1 cellular context compared by ENCODE assay signal in genomic region chr5:59813761-59814562, GRCh38.
A peak's percentile ranks its signal among the peaks of the same experiment; 100 is the strongest.
TF ChIP-seq lines count a peak whose summit lies in the region.

No MANE protein-coding gene starts in this region.

TF ChIP-seq in K562, 482 proteins besides CTCF, POLR2A, EP300 and RAD21 (continued from another document):
- TF ChIP-seq, protein P1, sequence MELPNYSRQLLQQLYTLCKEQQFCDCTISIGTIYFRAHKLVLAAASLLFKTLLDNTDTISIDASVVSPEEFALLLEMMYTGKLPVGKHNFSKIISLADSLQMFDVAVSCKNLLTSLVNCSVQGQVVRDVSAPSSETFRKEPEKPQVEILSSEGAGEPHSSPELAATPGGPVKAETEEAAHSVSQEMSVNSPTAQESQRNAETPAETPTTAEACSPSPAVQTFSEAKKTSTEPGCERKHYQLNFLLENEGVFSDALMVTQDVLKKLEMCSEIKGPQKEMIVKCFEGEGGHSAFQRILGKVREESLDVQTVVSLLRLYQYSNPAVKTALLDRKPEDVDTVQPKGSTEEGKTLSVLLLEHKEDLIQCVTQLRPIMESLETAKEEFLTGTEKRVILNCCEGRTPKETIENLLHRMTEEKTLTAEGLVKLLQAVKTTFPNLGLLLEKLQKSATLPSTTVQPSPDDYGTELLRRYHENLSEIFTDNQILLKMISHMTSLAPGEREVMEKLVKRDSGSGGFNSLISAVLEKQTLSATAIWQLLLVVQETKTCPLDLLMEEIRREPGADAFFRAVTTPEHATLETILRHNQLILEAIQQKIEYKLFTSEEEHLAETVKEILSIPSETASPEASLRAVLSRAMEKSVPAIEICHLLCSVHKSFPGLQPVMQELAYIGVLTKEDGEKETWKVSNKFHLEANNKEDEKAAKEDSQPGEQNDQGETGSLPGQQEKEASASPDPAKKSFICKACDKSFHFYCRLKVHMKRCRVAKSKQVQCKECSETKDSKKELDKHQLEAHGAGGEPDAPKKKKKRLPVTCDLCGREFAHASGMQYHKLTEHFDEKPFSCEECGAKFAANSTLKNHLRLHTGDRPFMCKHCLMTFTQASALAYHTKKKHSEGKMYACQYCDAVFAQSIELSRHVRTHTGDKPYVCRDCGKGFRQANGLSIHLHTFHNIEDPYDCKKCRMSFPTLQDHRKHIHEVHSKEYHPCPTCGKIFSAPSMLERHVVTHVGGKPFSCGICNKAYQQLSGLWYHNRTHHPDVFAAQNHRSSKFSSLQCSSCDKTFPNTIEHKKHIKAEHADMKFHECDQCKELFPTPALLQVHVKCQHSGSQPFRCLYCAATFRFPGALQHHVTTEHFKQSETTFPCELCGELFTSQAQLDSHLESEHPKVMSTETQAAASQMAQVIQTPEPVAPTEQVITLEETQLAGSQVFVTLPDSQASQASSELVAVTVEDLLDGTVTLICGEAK (IDR thresholded peaks at IDR 0.05), result peak; percentile 98
- TF ChIP-seq, protein P1 (CRISPR knock-in tag; IDR thresholded peaks at IDR 0.05), result peak; percentile 94
- no peak for TF ChIP-seq CSDE1 (IDR thresholded peaks at IDR 0.05)
- no peak for TF ChIP-seq CBFB (CRISPR knock-in tag; IDR thresholded peaks at IDR 0.05)
- TF ChIP-seq NR2C1 (IDR thresholded peaks at IDR 0.05), result no peak
- TF ChIP-seq NR2C1 (tag; IDR thresholded peaks at IDR 0.05), result no peak
- no peak for TF ChIP-seq CHCHD3 (CRISPR knock-in tag; IDR thresholded peaks at IDR 0.05)
- peak; percentile 42; the same call in 1 of the 2 replicates for TF ChIP-seq DEAF1 (CRISPR knock-in tag; IDR thresholded peaks at IDR 0.05)
- TF ChIP-seq U2AF2 (optimal IDR thresholded peaks at IDR 0.05; ENCODE audit: low read depth, low read length), result no peak
- TF ChIP-seq NR2C2 (CRISPR knock-in tag; IDR thresholded peaks at IDR 0.05), result no peak
- 0 out of 2 replicates have a peak, but pooled peaks have one; percentile 25 for TF ChIP-seq NR2C2 (tag; IDR thresholded peaks at IDR 0.05)
- no peak for TF ChIP-seq E4F1 (CRISPR knock-in tag; IDR thresholded peaks at IDR 0.05; ENCODE audit: borderline replicate concordance)
